8 cellular contexts compared by ENCODE assay signal in the genomic region with DNA sequence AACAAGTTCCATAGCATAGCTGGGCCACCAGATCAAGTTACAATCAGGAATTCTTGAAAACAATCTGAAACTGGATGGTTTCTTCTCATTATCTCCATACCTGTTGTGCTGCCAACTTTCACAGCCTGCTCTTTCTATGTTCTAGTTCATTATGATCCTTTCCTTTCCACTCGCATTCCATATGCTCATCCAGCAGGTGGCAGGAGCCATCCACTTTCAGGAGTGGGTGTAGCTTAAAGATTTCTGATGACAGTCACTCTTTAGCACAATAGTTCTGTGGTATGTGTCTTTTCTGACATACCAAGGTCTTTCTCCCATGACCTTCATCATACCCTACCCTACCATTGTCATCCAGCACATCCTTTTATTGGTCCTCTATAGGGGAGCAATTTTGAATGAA. TPM values are rescaled to one million over a fixed set of nuclear protein-coding genes. Genes with fewer than 3 reads are reported as not detected.
DNase-seq lines count a peak whose midpoint lies in the region; ATAC-seq and TF ChIP-seq lines count a peak whose summit lies in the region.

No MANE protein-coding gene starts in this region.

- no peaks in the 10 kb centered on the region for H3K9me3 ChIP-seq in effector memory CD4-positive, alpha-beta T cell (ENCODE audit: control insufficient read depth, low read length)

- CTCF ChIA-PET in activated CD4-positive, alpha-beta memory T cell treated with anti-CD3 and anti-CD28 coated beads for 36 hours (lab: Charles Lee), result interaction anchor here (0.7 kb wide), 1 partner anchor 13 kb away, joined by 3 read pairs; no protein-coding TSS in a partner anchor

- intact Hi-C loops in activated CD4-positive, alpha-beta memory T cell treated with anti-CD3 and anti-CD28 coated beads for 36 hours (cut with micrococcal nuclease), result loop anchor here (5.0 kb wide), 1 partner anchor 207 kb away; no protein-coding TSS in a partner anchor

- no peaks in the 10 kb centered on the region for H3K9me3 Mint-ChIP-seq in activated CD4-positive, alpha-beta memory T cell treated with anti-CD3 and anti-CD28 coated beads for 36 hours

- POLR2A ChIA-PET in activated CD4-positive, alpha-beta memory T cell treated with anti-CD3 and anti-CD28 coated beads for 36 hours (lab: Charles Lee), result no interaction called here

- H3K27me3 Mint-ChIP-seq in activated CD4-positive, alpha-beta memory T cell treated with anti-CD3 and anti-CD28 coated beads for 36 hours, result no peaks in the 10 kb centered on the region

- H3K36me3 Mint-ChIP-seq in activated CD4-positive, alpha-beta memory T cell treated with anti-CD3 and anti-CD28 coated beads for 36 hours, result no peaks in the 10 kb centered on the region

- H3K27ac ChIP-seq in effector memory CD4-positive, alpha-beta T cell (ENCODE audit: insufficient read depth, low read length, poor library complexity, severe bottlenecking), result no peak overlapping the region

- DNase-seq in EH (ENCODE audit: low read depth), result peak; percentile 49
- DNase-seq in activated CD4-positive, alpha-beta memory T cell treated with anti-CD3 and anti-CD28 coated beads for 36 hours, result peak; percentile 42
- peak; percentile 37 for DNase-seq in fibroblast of peridontal ligament (ENCODE audit: extremely low read depth)
- DNase-seq in pons (ENCODE audit: low spot score), result peak; percentile 42
- no peak for DNase-seq in NCI-H2029 (lab: John Stamatoyannopoulos, UW)
- DNase-seq in effector memory CD4-positive, alpha-beta T cell, result no peak

- no peak overlapping the region for H3K4me3 Mint-ChIP-seq in activated CD4-positive, alpha-beta memory T cell treated with anti-CD3 and anti-CD28 coated beads for 36 hours

- no peak overlapping the region for H3K4me3 ChIP-seq in effector memory CD4-positive, alpha-beta T cell (ENCODE audit: insufficient read depth, low read depth, low read length, poor library complexity, severe bottlenecking)

- no peak overlapping the region for H3K27ac Mint-ChIP-seq in activated CD4-positive, alpha-beta memory T cell treated with anti-CD3 and anti-CD28 coated beads for 36 hours

- no peak for ATAC-seq in GM21360 (IDR thresholded peaks at IDR 0.05; ENCODE audit: unreplicated experiment)

- no peaks in the 10 kb centered on the region for H3K4me1 Mint-ChIP-seq in activated CD4-positive, alpha-beta memory T cell treated with anti-CD3 and anti-CD28 coated beads for 36 hours (ENCODE audit: low read depth)

- no peaks in the 10 kb centered on the region for H3K36me3 ChIP-seq in effector memory CD4-positive, alpha-beta T cell (ENCODE audit: control insufficient read depth, insufficient read depth, low read length)

- H3K27me3 ChIP-seq in effector memory CD4-positive, alpha-beta T cell (replicated peaks; ENCODE audit: control insufficient read depth, insufficient read depth, low read length, poor library complexity, severe bottlenecking), result no peaks in the 10 kb centered on the region

- H3K4me1 ChIP-seq in effector memory CD4-positive, alpha-beta T cell (ENCODE audit: control insufficient read depth, insufficient read depth, low read length, poor library complexity, severe bottlenecking), result no peaks in the 10 kb centered on the region

- peak; percentile 53; the same call in 1 of the 2 replicates for TF ChIP-seq CTCF in LNCAP (IDR thresholded peaks at IDR 0.05)

RNA-seq across cellular contexts. Expression of gene PAGE2, which starts 46.4 kb away (rescaled TPM):
- total RNA-seq in activated CD4-positive, alpha-beta memory T cell treated with anti-CD3 and anti-CD28 coated beads for 36 hours, result not detected

Comparison
In these comparisons a context has a peak if more than half of its experiments do, and no peak if none do; other contexts are left out.
1. DNase-seq: peak in EH (single experiment), activated CD4-positive, alpha-beta memory T cell treated with anti-CD3 and anti-CD28 coated beads for 36 hours (single experiment), fibroblast of peridontal ligament (single experiment) and pons (single experiment); none in NCI-H2029 (single experiment) and effector memory CD4-positive, alpha-beta T cell (0 of 3).